Comparison of ENCODE assay signal across 22 cellular contexts in the genomic region with DNA sequence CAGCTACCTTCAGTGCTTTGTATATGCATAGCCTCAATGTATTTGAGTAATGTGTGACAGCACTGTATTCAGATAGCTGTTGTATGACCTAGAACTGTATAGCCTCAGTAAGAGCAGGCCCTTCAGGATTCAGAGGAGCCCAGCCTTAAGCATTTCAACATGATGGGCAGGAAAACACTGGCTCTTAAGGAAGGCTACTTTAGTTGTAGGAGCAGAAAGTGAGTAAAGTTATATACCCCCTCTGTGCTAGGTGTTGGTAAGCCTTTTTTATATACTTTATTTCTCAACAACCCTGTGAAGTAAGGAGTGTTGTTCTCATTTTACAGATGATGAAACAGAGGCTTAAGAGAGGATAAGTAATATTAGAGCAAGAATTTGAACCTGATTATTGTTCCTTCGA. TPM values are rescaled to one million over a fixed set of nuclear protein-coding genes. Genes with fewer than 3 reads are reported as not detected.
"Had no signal": no experiment of that assay in that cellular context is flagged by ENCODE, and none has a peak within 500 bp of the region (broad histone marks: within the 10 kb centered on the region; RNA-seq: fewer than 3 reads in every experiment).

No MANE protein-coding gene starts in this region.

- H3K27ac ChIP-seq: colonic mucosa, left ventricle myocardium inferior had no signal

- H3K4me3 ChIP-seq: colonic mucosa, esophagus squamous epithelium, left ventricle myocardium inferior, smooth muscle cell had no signal

- H3K27ac Mint-ChIP-seq: activated naive CD8-positive, alpha-beta T cell treated with anti-CD3 and anti-CD28 coated beads, Interleukin-2, amount 10 ng/mL, durations not matched to agents 7 days and 5 days; memory B cell; type B pancreatic cell had no signal

- H3K36me3 ChIP-seq: colonic mucosa had no signal

- H3K27me3 ChIP-seq: colonic mucosa, esophagus squamous epithelium had no signal

- ATAC-seq: activated CD4-positive, CD25-positive, alpha-beta regulatory T cell treated with anti-CD3 and anti-CD28 coated beads, Interleukin-2, amount 50 U/mL, for 24 hours; naive thymus-derived CD8-positive, alpha-beta T cell; right cardiac atrium; SK-N-SH treated with all-trans-retinoic acid at 6 μM for 48 hours had no signal

- H3K9me3 ChIP-seq: colonic mucosa, esophagus squamous epithelium, left ventricle myocardium inferior had no signal

- H3K27me3 Mint-ChIP-seq: activated naive CD8-positive, alpha-beta T cell treated with anti-CD3 and anti-CD28 coated beads, Interleukin-2, amount 10 ng/mL, durations not matched to agents 7 days and 5 days; memory B cell; naive thymus-derived CD8-positive, alpha-beta T cell; type B pancreatic cell had no signal

- H3K4me2 ChIP-seq: smooth muscle cell had no signal

- DNase-seq: activated naive CD4-positive, alpha-beta T cell; activated naive CD8-positive, alpha-beta T cell treated with anti-CD3 and anti-CD28 coated beads, Interleukin-2, amount 10 ng/mL, durations not matched to agents 7 days and 5 days; activated T-cell treated with anti-CD3 and anti-CD28 coated beads for 4 hours; colonic mucosa; effector CD4-positive, alpha-beta T cell; esophagus squamous epithelium; foreskin melanocyte; head of caudate nucleus; left ventricle myocardium inferior; naive thymus-derived CD8-positive, alpha-beta T cell; right cardiac atrium; stimulated activated CD4-positive, alpha-beta T cell treated with anti-CD3 and anti-CD28 coated beads, Interleukin-4, amount 100 ng/mL, for 4 hours; stimulated activated CD8-positive, alpha-beta memory T cell treated with anti-CD3 and anti-CD28 coated beads, Interleukin-4, amount 100 ng/mL, for 48 hours; stimulated activated naive CD4-positive, alpha-beta T cell treated with Interleukin-2 at 50 U/mL for 16 hours; substantia nigra; T-helper 1 cell; T1000 had no signal

- H3K4me3 Mint-ChIP-seq: activated naive CD8-positive, alpha-beta T cell treated with anti-CD3 and anti-CD28 coated beads, Interleukin-2, amount 10 ng/mL, durations not matched to agents 7 days and 5 days; memory B cell; naive thymus-derived CD8-positive, alpha-beta T cell; type B pancreatic cell had no signal

- H3K9me3 Mint-ChIP-seq: activated naive CD8-positive, alpha-beta T cell treated with anti-CD3 and anti-CD28 coated beads, Interleukin-2, amount 10 ng/mL, durations not matched to agents 7 days and 5 days; memory B cell; naive thymus-derived CD8-positive, alpha-beta T cell; type B pancreatic cell had no signal

RNA-seq across cellular contexts. Expression of gene GPR21, which starts 1.5 kb away (rescaled TPM):
- polyA plus RNA-seq: naive thymus-derived CD8-positive, alpha-beta T cell; smooth muscle cell had no signal
